Comparison of ENCODE assay signal across 3 cellular contexts in genomic region chr6:5004373-5005037, GRCh38.
TF ChIP-seq lines count a peak whose summit lies in the region.

No MANE protein-coding gene starts in this region.

TF ChIP-seq in A549, 52 proteins besides CTCF, POLR2A, EP300 and RAD21:
- TF ChIP-seq HOXA7 (CRISPR knock-in tag; IDR thresholded peaks at IDR 0.05) = no peak
- TF ChIP-seq FOXS1 (CRISPR knock-in tag; IDR thresholded peaks at IDR 0.05) = no peak
- TF ChIP-seq, protein P1, sequence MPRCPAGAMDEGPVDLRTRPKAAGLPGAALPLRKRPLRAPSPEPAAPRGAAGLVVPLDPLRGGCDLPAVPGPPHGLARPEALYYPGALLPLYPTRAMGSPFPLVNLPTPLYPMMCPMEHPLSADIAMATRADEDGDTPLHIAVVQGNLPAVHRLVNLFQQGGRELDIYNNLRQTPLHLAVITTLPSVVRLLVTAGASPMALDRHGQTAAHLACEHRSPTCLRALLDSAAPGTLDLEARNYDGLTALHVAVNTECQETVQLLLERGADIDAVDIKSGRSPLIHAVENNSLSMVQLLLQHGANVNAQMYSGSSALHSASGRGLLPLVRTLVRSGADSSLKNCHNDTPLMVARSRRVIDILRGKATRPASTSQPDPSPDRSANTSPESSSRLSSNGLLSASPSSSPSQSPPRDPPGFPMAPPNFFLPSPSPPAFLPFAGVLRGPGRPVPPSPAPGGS (IDR thresholded peaks at IDR 0.05) = no peak
- no peak for TF ChIP-seq KDM5A (IDR thresholded peaks at IDR 0.05)
- no peak for TF ChIP-seq PBX3 (IDR thresholded peaks at IDR 0.05)

TF ChIP-seq in HCT116, 20 proteins besides CTCF, POLR2A, EP300 and RAD21:
- TF ChIP-seq CBX3 (IDR thresholded peaks at IDR 0.05; ENCODE audit: low read depth) = no peak
- TF ChIP-seq REST (IDR thresholded peaks at IDR 0.05; ENCODE audit: low read depth) = no peak
- no peak for TF ChIP-seq CEBPB (IDR thresholded peaks at IDR 0.05; ENCODE audit: low read depth)
- no peak for TF ChIP-seq YY1 (IDR thresholded peaks at IDR 0.05; ENCODE audit: extremely low read depth, insufficient replicate concordance, low read depth, low read length)
- TF ChIP-seq SP1 (IDR thresholded peaks at IDR 0.05; ENCODE audit: low read depth) = no peak
- no peak for TF ChIP-seq EZH2 (IDR thresholded peaks at IDR 0.05)
- TF ChIP-seq ELF1 (IDR thresholded peaks at IDR 0.05; ENCODE audit: borderline replicate concordance, low read depth) = no peak
- TF ChIP-seq ZFX (IDR thresholded peaks at IDR 0.05) = no peak
- no peak for TF ChIP-seq POLR2AphosphoS5 (IDR thresholded peaks at IDR 0.05; ENCODE audit: low read depth, low read length)
- TF ChIP-seq ZBTB33 (IDR thresholded peaks at IDR 0.05; ENCODE audit: extremely low read depth, insufficient replicate concordance, low read length) = no peak
- no peak for TF ChIP-seq EZH2phosphoT487 (IDR thresholded peaks at IDR 0.05; ENCODE audit: borderline replicate concordance)
- TF ChIP-seq ATF3 (IDR thresholded peaks at IDR 0.05) = no peak
- no peak for TF ChIP-seq JUND (IDR thresholded peaks at IDR 0.05)
- no peak for TF ChIP-seq MAX (IDR thresholded peaks at IDR 0.05)
- TF ChIP-seq ZNF274 (IDR thresholded peaks at IDR 0.05; ENCODE audit: low read depth, low read length) = no peak
- TF ChIP-seq TCF7L2 (IDR thresholded peaks at IDR 0.05; ENCODE audit: borderline replicate concordance, extremely low read depth, insufficient read depth, insufficient read length) = no peak
- TF ChIP-seq EGR1 (IDR thresholded peaks at IDR 0.05; ENCODE audit: low read depth) = no peak

TF ChIP-seq in HepG2, 621 proteins besides CTCF, POLR2A, EP300 and RAD21 (continues in another document):
- TF ChIP-seq REST (IDR thresholded peaks at IDR 0.05; ENCODE audit: borderline replicate concordance in 1 of 2, low read depth in 1 of 2, low read length in 2 of 2) (no peak), IKZF5 (CRISPR knock-in tag; IDR thresholded peaks at IDR 0.05) (no peak), CAMTA2 (CRISPR knock-in tag; IDR thresholded peaks at IDR 0.05; ENCODE audit: borderline replicate concordance) (no peak), CREM (IDR thresholded peaks at IDR 0.05) (0 out of 2 replicates have a peak, but pooled peaks have one; percentile 8), CREM (CRISPR knock-in tag; IDR thresholded peaks at IDR 0.05) (no peak), ZUFSP (CRISPR knock-in tag; IDR thresholded peaks at IDR 0.05; ENCODE audit: borderline replicate concordance) (no peak), ZNF841 (CRISPR knock-in tag; IDR thresholded peaks at IDR 0.05; ENCODE audit: borderline replicate concordance) (no peak), ZNF558 (CRISPR knock-in tag; IDR thresholded peaks at IDR 0.05; ENCODE audit: borderline replicate concordance) (no peak), ZNF83 (CRISPR knock-in tag; IDR thresholded peaks at IDR 0.05; ENCODE audit: borderline replicate concordance) (no peak), NCOA2 (CRISPR knock-in tag; IDR thresholded peaks at IDR 0.05) (peak; percentile 37; the same call in 1 of the 2 replicates), ZNF660 (CRISPR knock-in tag; IDR thresholded peaks at IDR 0.05; ENCODE audit: borderline replicate concordance, low read depth) (no peak), CHCHD3 (CRISPR knock-in tag; IDR thresholded peaks at IDR 0.05) (0 out of 2 replicates have a peak, but pooled peaks have one; percentile 9), STAT5B (CRISPR knock-in tag; IDR thresholded peaks at IDR 0.05) (no peak), TEAD2 (CRISPR knock-in tag; IDR thresholded peaks at IDR 0.05) (no peak), ZSCAN21 (CRISPR knock-in tag; IDR thresholded peaks at IDR 0.05; ENCODE audit: borderline replicate concordance) (no peak), ZNF232 (CRISPR knock-in tag; IDR thresholded peaks at IDR 0.05; ENCODE audit: borderline replicate concordance) (no peak), ZNF136 (CRISPR knock-in tag; IDR thresholded peaks at IDR 0.05; ENCODE audit: low read depth) (no peak), KLF13 (CRISPR knock-in tag; IDR thresholded peaks at IDR 0.05) (no peak), SNAPC2 (CRISPR knock-in tag; IDR thresholded peaks at IDR 0.05) (no peak), ARID2 (CRISPR knock-in tag; IDR thresholded peaks at IDR 0.05; ENCODE audit: borderline replicate concordance) (no peak; the same call in 1 of the 2 replicates), ZKSCAN1 (IDR thresholded peaks at IDR 0.05; ENCODE audit: low read length) (no peak), FOXM1 (CRISPR knock-in tag; IDR thresholded peaks at IDR 0.05) (no peak), ZBTB10 (CRISPR knock-in tag; IDR thresholded peaks at IDR 0.05; ENCODE audit: borderline replicate concordance) (no peak), ZNF598 (CRISPR knock-in tag; IDR thresholded peaks at IDR 0.05; ENCODE audit: borderline replicate concordance) (no peak), ZNF20 (CRISPR knock-in tag; IDR thresholded peaks at IDR 0.05) (no peak), ZNF33B (CRISPR knock-in tag; IDR thresholded peaks at IDR 0.05) (no peak), KDM6A (CRISPR knock-in tag; IDR thresholded peaks at IDR 0.05; ENCODE audit: low read depth) (peak; percentile 86; the same call in 1 of the 2 replicates), TARDBP (CRISPR knock-in tag; IDR thresholded peaks at IDR 0.05) (no peak), ZNF703 (CRISPR knock-in tag; IDR thresholded peaks at IDR 0.05; ENCODE audit: borderline replicate concordance) (no peak), ZNF24 (IDR thresholded peaks at IDR 0.05) (0 out of 2 replicates have a peak, but pooled peaks have one; percentile 42), NONO (IDR thresholded peaks at IDR 0.05) (no peak), NONO (CRISPR knock-in tag; conservative IDR thresholded peaks at IDR 0.05) (no peak), POLR2AphosphoS5 (IDR thresholded peaks at IDR 0.05; ENCODE audit: low read depth, low read length) (peak; percentile 60), MTA3 (CRISPR knock-in tag; IDR thresholded peaks at IDR 0.05) (no peak), NRL (CRISPR knock-in tag; IDR thresholded peaks at IDR 0.05; ENCODE audit: borderline replicate concordance) (no peak), ZSCAN22 (CRISPR knock-in tag; IDR thresholded peaks at IDR 0.05) (no peak), ZNF564 (CRISPR knock-in tag; IDR thresholded peaks at IDR 0.05) (peak; percentile 2; the same call in 1 of the 2 replicates), ASH2L (IDR thresholded peaks at IDR 0.05; ENCODE audit: insufficient read length, low read depth, low read length) (peak; percentile 79), MTF2 (CRISPR knock-in tag; IDR thresholded peaks at IDR 0.05; ENCODE audit: borderline replicate concordance) (0 out of 2 replicates have a peak, but pooled peaks have one; percentile 76), ZBTB26 (CRISPR knock-in tag; IDR thresholded peaks at IDR 0.05; ENCODE audit: borderline replicate concordance) (no peak), ISX (CRISPR knock-in tag; conservative IDR thresholded peaks at IDR 0.05) (no peak; the same call in 1 of the 2 replicates), WIZ (CRISPR knock-in tag; IDR thresholded peaks at IDR 0.05) (no peak), MAZ (IDR thresholded peaks at IDR 0.05; ENCODE audit: borderline replicate concordance, low read depth, low read length) (no peak), MAZ (CRISPR knock-in tag; IDR thresholded peaks at IDR 0.05; ENCODE audit: low read depth) (no peak), CENPX (CRISPR knock-in tag; IDR thresholded peaks at IDR 0.05) (no peak), ZEB1 (IDR thresholded peaks at IDR 0.05; ENCODE audit: insufficient replicate concordance, low read depth) (no peak), ZNF264 (CRISPR knock-in tag; IDR thresholded peaks at IDR 0.05) (no peak), ZKSCAN5 (CRISPR knock-in tag; IDR thresholded peaks at IDR 0.05) (no peak), TBX2 (CRISPR knock-in tag; IDR thresholded peaks at IDR 0.05; ENCODE audit: borderline replicate concordance) (no peak), NPAS2 (CRISPR knock-in tag; IDR thresholded peaks at IDR 0.05; ENCODE audit: borderline replicate concordance) (0 out of 2 replicates have a peak, but pooled peaks have one; percentile 67), PHF8 (CRISPR knock-in tag; IDR thresholded peaks at IDR 0.05) (0 out of 2 replicates have a peak, but pooled peaks have one; percentile 58)
- TF ChIP-seq, protein P2, sequence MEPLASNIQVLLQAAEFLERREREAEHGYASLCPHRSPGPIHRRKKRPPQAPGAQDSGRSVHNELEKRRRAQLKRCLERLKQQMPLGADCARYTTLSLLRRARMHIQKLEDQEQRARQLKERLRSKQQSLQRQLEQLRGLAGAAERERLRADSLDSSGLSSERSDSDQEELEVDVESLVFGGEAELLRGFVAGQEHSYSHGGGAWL (CRISPR knock-in tag; IDR thresholded peaks at IDR 0.05) = no peak
- TF ChIP-seq, protein P3, sequence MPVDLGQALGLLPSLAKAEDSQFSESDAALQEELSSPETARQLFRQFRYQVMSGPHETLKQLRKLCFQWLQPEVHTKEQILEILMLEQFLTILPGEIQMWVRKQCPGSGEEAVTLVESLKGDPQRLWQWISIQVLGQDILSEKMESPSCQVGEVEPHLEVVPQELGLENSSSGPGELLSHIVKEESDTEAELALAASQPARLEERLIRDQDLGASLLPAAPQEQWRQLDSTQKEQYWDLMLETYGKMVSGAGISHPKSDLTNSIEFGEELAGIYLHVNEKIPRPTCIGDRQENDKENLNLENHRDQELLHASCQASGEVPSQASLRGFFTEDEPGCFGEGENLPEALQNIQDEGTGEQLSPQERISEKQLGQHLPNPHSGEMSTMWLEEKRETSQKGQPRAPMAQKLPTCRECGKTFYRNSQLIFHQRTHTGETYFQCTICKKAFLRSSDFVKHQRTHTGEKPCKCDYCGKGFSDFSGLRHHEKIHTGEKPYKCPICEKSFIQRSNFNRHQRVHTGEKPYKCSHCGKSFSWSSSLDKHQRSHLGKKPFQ (CRISPR knock-in tag; IDR thresholded peaks at IDR 0.05; ENCODE audit: insufficient replicate concordance) = no peak
